1 cellular context compared by ENCODE assay signal in the genomic region with DNA sequence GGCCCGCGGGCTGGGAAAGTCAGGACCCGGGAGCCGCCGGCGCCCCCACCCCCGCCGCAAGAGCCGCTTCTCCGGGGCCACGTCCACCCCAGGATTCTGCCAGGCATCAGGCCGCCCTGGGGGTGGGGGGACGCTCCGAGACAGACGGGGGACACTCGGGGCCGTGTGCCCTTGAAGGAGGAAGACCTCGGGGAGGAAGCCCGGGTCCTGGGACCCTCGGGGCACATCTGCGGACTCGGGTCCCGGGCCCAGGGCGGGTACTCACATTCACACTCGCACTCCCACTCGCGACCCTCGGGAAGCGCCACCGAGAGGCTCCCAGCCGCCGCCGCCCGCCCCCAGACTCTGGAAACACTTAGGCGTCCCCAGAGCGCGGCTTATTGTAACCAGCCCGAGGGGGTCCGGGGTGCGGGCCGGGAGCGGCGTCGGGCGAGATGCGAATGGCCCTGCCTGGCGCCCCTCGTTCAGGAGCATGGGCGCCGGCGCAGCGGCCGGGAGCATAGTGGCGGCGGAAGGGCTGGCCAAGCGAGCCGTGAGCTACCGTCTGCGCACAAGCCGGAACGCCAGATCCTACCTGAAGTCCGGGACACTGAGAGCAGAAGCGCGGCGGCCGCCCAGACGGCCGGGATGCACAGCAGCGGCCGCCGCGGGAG.
TF ChIP-seq lines count a peak whose summit lies in the region.

No MANE protein-coding gene starts in this region.

TF ChIP-seq in K562, 482 proteins besides CTCF, POLR2A, EP300 and RAD21 (continues in another document):
- no peak for TF ChIP-seq ZNF224 (CRISPR knock-in tag; IDR thresholded peaks at IDR 0.05)
- TF ChIP-seq, protein P1, sequence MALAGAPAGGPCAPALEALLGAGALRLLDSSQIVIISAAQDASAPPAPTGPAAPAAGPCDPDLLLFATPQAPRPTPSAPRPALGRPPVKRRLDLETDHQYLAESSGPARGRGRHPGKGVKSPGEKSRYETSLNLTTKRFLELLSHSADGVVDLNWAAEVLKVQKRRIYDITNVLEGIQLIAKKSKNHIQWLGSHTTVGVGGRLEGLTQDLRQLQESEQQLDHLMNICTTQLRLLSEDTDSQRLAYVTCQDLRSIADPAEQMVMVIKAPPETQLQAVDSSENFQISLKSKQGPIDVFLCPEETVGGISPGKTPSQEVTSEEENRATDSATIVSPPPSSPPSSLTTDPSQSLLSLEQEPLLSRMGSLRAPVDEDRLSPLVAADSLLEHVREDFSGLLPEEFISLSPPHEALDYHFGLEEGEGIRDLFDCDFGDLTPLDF (CRISPR knock-in tag; IDR thresholded peaks at IDR 0.05): no peak
- TF ChIP-seq NRF1 (conservative IDR thresholded peaks at IDR 0.05 in 1 of 2, IDR thresholded peaks at IDR 0.05 in 1 of 2): peak; percentile 41 to 45; a peak in 3 of 4 replicates
- TF ChIP-seq ZNF766 (CRISPR knock-in tag; conservative IDR thresholded peaks at IDR 0.05): no peak
- TF ChIP-seq, protein P2, sequence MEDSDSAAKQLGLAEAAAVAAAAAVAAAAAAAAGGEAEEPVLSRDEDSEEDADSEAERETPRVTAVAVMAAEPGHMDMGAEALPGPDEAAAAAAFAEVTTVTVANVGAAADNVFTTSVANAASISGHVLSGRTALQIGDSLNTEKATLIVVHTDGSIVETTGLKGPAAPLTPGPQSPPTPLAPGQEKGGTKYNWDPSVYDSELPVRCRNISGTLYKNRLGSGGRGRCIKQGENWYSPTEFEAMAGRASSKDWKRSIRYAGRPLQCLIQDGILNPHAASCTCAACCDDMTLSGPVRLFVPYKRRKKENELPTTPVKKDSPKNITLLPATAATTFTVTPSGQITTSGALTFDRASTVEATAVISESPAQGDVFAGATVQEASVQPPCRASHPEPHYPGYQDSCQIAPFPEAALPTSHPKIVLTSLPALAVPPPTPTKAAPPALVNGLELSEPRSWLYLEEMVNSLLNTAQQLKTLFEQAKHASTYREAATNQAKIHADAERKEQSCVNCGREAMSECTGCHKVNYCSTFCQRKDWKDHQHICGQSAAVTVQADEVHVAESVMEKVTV (CRISPR knock-in tag; IDR thresholded peaks at IDR 0.05): no peak
- TF ChIP-seq BACH1 (tag; IDR thresholded peaks at IDR 0.05): no peak
- TF ChIP-seq SP2 (IDR thresholded peaks at IDR 0.05; ENCODE audit: extremely low read depth, low read depth, low read length, poor library complexity, severe bottlenecking): no peak
- TF ChIP-seq ZNF324 (CRISPR knock-in tag; IDR thresholded peaks at IDR 0.05): no peak
- TF ChIP-seq MYC (IDR thresholded peaks at IDR 0.05; ENCODE audit: low read depth, low read length): no peak
- peak; percentile 73; the same call in 1 of the 2 replicates for TF ChIP-seq MYC (CRISPR knock-in tag; IDR thresholded peaks at IDR 0.05; ENCODE audit: borderline replicate concordance, low read depth)
- TF ChIP-seq ZNF274 (IDR thresholded peaks at IDR 0.05; ENCODE audit: borderline replicate concordance, low read depth, low read length): no peak
- TF ChIP-seq, protein P3, sequence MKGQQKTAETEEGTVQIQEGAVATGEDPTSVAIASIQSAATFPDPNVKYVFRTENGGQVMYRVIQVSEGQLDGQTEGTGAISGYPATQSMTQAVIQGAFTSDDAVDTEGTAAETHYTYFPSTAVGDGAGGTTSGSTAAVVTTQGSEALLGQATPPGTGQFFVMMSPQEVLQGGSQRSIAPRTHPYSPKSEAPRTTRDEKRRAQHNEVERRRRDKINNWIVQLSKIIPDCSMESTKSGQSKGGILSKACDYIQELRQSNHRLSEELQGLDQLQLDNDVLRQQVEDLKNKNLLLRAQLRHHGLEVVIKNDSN (CRISPR knock-in tag; IDR thresholded peaks at IDR 0.05): no peak
- no peak for TF ChIP-seq ERF (CRISPR knock-in tag; IDR thresholded peaks at IDR 0.05)
- TF ChIP-seq L3MBTL2 (IDR thresholded peaks at IDR 0.05): no peak
- no peak for TF ChIP-seq U2AF2 (optimal IDR thresholded peaks at IDR 0.05; ENCODE audit: low read depth, low read length)
- peak; percentile 40 for TF ChIP-seq EGR1 (conservative IDR thresholded peaks at IDR 0.05)
- no peak for TF ChIP-seq SMAD1 (IDR thresholded peaks at IDR 0.05; ENCODE audit: low read depth, low read length, partially characterized antibody)
- TF ChIP-seq RBFOX2 (IDR thresholded peaks at IDR 0.05; ENCODE audit: low read depth, low read length): peak; percentile 56
- peak; percentile 80; the same call in 1 of the 2 replicates for TF ChIP-seq NCOA6 (IDR thresholded peaks at IDR 0.05)
- TF ChIP-seq ZFP30 (CRISPR knock-in tag; IDR thresholded peaks at IDR 0.05; ENCODE audit: borderline replicate concordance): no peak
- TF ChIP-seq CTBP1 (IDR thresholded peaks at IDR 0.05; ENCODE audit: borderline replicate concordance): no peak
- TF ChIP-seq, protein P4, sequence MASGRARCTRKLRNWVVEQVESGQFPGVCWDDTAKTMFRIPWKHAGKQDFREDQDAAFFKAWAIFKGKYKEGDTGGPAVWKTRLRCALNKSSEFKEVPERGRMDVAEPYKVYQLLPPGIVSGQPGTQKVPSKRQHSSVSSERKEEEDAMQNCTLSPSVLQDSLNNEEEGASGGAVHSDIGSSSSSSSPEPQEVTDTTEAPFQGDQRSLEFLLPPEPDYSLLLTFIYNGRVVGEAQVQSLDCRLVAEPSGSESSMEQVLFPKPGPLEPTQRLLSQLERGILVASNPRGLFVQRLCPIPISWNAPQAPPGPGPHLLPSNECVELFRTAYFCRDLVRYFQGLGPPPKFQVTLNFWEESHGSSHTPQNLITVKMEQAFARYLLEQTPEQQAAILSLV (tag; IDR thresholded peaks at IDR 0.05): no peak
- TF ChIP-seq GATAD2A (IDR thresholded peaks at IDR 0.05): no peak
- no peak for TF ChIP-seq ETS2 (tag; IDR thresholded peaks at IDR 0.05; ENCODE audit: borderline replicate concordance, poor library complexity, severe bottlenecking)
- TF ChIP-seq, protein P5, sequence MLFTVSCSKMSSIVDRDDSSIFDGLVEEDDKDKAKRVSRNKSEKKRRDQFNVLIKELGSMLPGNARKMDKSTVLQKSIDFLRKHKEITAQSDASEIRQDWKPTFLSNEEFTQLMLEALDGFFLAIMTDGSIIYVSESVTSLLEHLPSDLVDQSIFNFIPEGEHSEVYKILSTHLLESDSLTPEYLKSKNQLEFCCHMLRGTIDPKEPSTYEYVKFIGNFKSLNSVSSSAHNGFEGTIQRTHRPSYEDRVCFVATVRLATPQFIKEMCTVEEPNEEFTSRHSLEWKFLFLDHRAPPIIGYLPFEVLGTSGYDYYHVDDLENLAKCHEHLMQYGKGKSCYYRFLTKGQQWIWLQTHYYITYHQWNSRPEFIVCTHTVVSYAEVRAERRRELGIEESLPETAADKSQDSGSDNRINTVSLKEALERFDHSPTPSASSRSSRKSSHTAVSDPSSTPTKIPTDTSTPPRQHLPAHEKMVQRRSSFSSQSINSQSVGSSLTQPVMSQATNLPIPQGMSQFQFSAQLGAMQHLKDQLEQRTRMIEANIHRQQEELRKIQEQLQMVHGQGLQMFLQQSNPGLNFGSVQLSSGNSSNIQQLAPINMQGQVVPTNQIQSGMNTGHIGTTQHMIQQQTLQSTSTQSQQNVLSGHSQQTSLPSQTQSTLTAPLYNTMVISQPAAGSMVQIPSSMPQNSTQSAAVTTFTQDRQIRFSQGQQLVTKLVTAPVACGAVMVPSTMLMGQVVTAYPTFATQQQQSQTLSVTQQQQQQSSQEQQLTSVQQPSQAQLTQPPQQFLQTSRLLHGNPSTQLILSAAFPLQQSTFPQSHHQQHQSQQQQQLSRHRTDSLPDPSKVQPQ (CRISPR knock-in tag; IDR thresholded peaks at IDR 0.05; ENCODE audit: borderline replicate concordance): no peak
- TF ChIP-seq FOXJ3 (CRISPR knock-in tag; IDR thresholded peaks at IDR 0.05): no peak
- TF ChIP-seq RBM39 (optimal IDR thresholded peaks at IDR 0.05; ENCODE audit: low read depth, low read length): no peak
- peak; percentile 3; the same call in 1 of the 2 replicates for TF ChIP-seq PHF8 (IDR thresholded peaks at IDR 0.05; ENCODE audit: borderline replicate concordance, low read length)
- TF ChIP-seq COPS2 (conservative IDR thresholded peaks at IDR 0.05): no peak
- no peak for TF ChIP-seq E2F3 (CRISPR knock-in tag; IDR thresholded peaks at IDR 0.05)
- TF ChIP-seq, protein P6, sequence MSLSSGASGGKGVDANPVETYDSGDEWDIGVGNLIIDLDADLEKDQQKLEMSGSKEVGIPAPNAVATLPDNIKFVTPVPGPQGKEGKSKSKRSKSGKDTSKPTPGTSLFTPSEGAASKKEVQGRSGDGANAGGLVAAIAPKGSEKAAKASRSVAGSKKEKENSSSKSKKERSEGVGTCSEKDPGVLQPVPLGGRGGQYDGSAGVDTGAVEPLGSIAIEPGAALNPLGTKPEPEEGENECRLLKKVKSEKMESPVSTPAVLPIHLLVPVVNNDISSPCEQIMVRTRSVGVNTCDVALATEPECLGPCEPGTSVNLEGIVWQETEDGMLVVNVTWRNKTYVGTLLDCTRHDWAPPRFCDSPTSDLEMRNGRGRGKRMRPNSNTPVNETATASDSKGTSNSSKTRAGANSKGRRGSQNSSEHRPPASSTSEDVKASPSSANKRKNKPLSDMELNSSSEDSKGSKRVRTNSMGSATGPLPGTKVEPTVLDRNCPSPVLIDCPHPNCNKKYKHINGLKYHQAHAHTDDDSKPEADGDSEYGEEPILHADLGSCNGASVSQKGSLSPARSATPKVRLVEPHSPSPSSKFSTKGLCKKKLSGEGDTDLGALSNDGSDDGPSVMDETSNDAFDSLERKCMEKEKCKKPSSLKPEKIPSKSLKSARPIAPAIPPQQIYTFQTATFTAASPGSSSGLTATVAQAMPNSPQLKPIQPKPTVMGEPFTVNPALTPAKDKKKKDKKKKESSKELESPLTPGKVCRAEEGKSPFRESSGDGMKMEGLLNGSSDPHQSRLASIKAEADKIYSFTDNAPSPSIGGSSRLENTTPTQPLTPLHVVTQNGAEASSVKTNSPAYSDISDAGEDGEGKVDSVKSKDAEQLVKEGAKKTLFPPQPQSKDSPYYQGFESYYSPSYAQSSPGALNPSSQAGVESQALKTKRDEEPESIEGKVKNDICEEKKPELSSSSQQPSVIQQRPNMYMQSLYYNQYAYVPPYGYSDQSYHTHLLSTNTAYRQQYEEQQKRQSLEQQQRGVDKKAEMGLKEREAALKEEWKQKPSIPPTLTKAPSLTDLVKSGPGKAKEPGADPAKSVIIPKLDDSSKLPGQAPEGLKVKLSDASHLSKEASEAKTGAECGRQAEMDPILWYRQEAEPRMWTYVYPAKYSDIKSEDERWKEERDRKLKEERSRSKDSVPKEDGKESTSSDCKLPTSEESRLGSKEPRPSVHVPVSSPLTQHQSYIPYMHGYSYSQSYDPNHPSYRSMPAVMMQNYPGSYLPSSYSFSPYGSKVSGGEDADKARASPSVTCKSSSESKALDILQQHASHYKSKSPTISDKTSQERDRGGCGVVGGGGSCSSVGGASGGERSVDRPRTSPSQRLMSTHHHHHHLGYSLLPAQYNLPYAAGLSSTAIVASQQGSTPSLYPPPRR (CRISPR knock-in tag; IDR thresholded peaks at IDR 0.05; ENCODE audit: borderline replicate concordance): no peak
- TF ChIP-seq, protein P7, sequence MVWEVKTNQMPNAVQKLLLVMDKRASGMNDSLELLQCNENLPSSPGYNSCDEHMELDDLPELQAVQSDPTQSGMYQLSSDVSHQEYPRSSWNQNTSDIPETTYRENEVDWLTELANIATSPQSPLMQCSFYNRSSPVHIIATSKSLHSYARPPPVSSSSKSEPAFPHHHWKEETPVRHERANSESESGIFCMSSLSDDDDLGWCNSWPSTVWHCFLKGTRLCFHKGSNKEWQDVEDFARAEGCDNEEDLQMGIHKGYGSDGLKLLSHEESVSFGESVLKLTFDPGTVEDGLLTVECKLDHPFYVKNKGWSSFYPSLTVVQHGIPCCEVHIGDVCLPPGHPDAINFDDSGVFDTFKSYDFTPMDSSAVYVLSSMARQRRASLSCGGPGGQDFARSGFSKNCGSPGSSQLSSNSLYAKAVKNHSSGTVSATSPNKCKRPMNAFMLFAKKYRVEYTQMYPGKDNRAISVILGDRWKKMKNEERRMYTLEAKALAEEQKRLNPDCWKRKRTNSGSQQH (CRISPR knock-in tag; IDR thresholded peaks at IDR 0.05): no peak
- peak; percentile 4 for TF ChIP-seq HMGN3 (IDR thresholded peaks at IDR 0.05; ENCODE audit: borderline replicate concordance, extremely low read depth, insufficient read length, low read depth, low read length)
- no peak for TF ChIP-seq ZFPM2 (CRISPR knock-in tag; IDR thresholded peaks at IDR 0.05)
- TF ChIP-seq TAF1 (IDR thresholded peaks at IDR 0.05; ENCODE audit: control insufficient read depth, extremely low read depth, insufficient read depth, low read length, severe bottlenecking): no peak
- TF ChIP-seq SIN3B (IDR thresholded peaks at IDR 0.05; ENCODE audit: low read depth): no peak
- TF ChIP-seq KLF13 (tag; IDR thresholded peaks at IDR 0.05; ENCODE audit: borderline replicate concordance, low read depth): no peak
- TF ChIP-seq DMBX1 (CRISPR knock-in tag; IDR thresholded peaks at IDR 0.05; ENCODE audit: borderline replicate concordance): no peak
- TF ChIP-seq RNF2 (IDR thresholded peaks at IDR 0.05): 0 out of 2 replicates have a peak, but pooled peaks have one; percentile 0
- no peak for TF ChIP-seq SLC30A9 (CRISPR knock-in tag; IDR thresholded peaks at IDR 0.05)
- TF ChIP-seq, protein P8, sequence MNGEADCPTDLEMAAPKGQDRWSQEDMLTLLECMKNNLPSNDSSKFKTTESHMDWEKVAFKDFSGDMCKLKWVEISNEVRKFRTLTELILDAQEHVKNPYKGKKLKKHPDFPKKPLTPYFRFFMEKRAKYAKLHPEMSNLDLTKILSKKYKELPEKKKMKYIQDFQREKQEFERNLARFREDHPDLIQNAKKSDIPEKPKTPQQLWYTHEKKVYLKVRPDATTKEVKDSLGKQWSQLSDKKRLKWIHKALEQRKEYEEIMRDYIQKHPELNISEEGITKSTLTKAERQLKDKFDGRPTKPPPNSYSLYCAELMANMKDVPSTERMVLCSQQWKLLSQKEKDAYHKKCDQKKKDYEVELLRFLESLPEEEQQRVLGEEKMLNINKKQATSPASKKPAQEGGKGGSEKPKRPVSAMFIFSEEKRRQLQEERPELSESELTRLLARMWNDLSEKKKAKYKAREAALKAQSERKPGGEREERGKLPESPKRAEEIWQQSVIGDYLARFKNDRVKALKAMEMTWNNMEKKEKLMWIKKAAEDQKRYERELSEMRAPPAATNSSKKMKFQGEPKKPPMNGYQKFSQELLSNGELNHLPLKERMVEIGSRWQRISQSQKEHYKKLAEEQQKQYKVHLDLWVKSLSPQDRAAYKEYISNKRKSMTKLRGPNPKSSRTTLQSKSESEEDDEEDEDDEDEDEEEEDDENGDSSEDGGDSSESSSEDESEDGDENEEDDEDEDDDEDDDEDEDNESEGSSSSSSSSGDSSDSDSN (IDR thresholded peaks at IDR 0.05; ENCODE audit: borderline replicate concordance in 1 of 2, low read depth in 2 of 2, low read length in 2 of 2): peak in 1 of 2 experiments; percentile 41; a peak in 1 of 4 replicates
- no peak for TF ChIP-seq SNRNP70 (optimal IDR thresholded peaks at IDR 0.05; ENCODE audit: low read depth, low read length)
- no peak for TF ChIP-seq HDAC8 (tag; IDR thresholded peaks at IDR 0.05)
- TF ChIP-seq ZBTB7A (IDR thresholded peaks at IDR 0.05; ENCODE audit: borderline replicate concordance, control insufficient read depth, low read depth, low read length): peak; percentile 66; the same call in 1 of the 2 replicates
- peak; percentile 69 for TF ChIP-seq HNRNPLL (IDR thresholded peaks at IDR 0.05; ENCODE audit: low read depth, low read length, poor library complexity, severe bottlenecking)
- no peak for TF ChIP-seq TFAM (CRISPR knock-in tag; conservative IDR thresholded peaks at IDR 0.05)
- TF ChIP-seq MXI1 (IDR thresholded peaks at IDR 0.05; ENCODE audit: low read depth, low read length): no peak
- TF ChIP-seq NFIC (IDR thresholded peaks at IDR 0.05): peak; percentile 53
- TF ChIP-seq CEBPB (tag; IDR thresholded peaks at IDR 0.05): no peak
- TF ChIP-seq, protein P9, sequence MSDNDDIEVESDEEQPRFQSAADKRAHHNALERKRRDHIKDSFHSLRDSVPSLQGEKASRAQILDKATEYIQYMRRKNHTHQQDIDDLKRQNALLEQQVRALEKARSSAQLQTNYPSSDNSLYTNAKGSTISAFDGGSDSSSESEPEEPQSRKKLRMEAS (CRISPR knock-in tag; IDR thresholded peaks at IDR 0.05): peak; percentile 6; the same call in 1 of the 2 replicates
